8 cellular contexts compared by ENCODE assay signal in the genomic region with DNA sequence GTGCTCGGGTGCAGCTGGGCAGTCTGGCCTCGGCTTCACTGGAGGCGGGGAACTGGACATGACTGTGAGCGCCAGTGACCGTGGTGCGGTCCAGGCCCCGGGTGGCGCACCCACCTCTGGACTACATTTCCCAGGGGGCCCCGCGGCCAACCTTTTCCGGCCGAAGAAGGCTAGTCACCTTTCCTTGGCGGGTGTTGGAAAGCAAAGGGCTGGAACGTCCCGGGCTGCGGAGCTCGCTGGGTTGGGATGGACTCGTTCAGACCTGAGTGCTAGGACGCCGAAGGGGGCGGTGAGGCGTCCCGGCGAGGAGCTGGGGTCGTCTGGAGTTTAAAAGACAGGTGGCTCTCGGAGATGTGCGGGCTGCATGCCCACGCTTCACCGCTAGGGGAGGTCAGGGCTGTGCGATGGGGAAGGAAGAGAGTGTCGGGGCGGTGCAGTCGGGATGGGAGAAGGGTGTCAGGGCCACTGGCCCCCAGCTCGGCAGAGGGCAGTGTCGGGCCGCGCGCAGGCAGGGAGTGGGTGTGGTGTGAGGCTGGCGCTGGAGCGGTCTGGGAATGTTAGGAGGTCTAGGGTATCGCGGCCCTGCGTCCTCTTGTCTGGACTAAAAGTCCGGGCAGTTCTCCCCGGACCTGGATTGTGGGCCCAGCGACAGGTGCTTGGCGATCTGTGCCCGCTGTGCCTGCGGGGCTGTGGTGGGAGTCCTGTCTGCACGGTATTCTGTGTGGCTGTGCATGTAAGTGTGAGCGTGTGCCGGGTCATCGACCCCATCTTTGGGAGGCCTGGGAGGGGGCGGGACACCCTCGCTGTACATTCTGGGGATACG. TPM values are rescaled to one million over a fixed set of nuclear protein-coding genes. Genes with fewer than 3 reads are reported as not detected.
A peak's percentile ranks its signal among the peaks of the same experiment; 100 is the strongest.
DNase-seq lines count a peak whose midpoint lies in the region; ATAC-seq and TF ChIP-seq lines count a peak whose summit lies in the region.

No MANE protein-coding gene starts in this region.

- peaks cover 31% of the 10 kb centered on the region for H3K9me3 ChIP-seq in HUES48 (ENCODE audit: control insufficient read depth, insufficient read depth, low read length)

- no peak for ATAC-seq in HG02970 (IDR thresholded peaks at IDR 0.05; ENCODE audit: low FRiP score, unreplicated experiment)

- H3K27me3 Mint-ChIP-seq in osteocyte (ENCODE audit: unreplicated experiment): no peaks in the 10 kb centered on the region

- peaks cover 24% of the 10 kb centered on the region for H3K9me3 Mint-ChIP-seq in osteocyte (ENCODE audit: unreplicated experiment)

- no peak overlapping the region for H3K27ac ChIP-seq in HUES48 (ENCODE audit: low read depth, low read length)
- peak overlapping the region; percentile 75 for H3K27ac ChIP-seq in cingulate gyrus (ENCODE audit: low read depth, low read length)
- H3K27ac ChIP-seq in layer of hippocampus (ENCODE audit: low read depth, low read length): peak overlapping the region; percentile 68

- peak overlapping the region; percentile 78 for H3K4me3 ChIP-seq in HUES48 (ENCODE audit: low read depth, low read length)

- 0 out of 2 replicates have a peak, but pooled peaks have one; percentile 19 for TF ChIP-seq CTCF in GM12874 (IDR thresholded peaks at IDR 0.05; ENCODE audit: insufficient read depth, low read depth, low read length)
- no peak for TF ChIP-seq CTCF in osteocyte (IDR thresholded peaks at IDR 0.05)

- H3K4me3 Mint-ChIP-seq in osteocyte (ENCODE audit: unreplicated experiment): no peak overlapping the region

- H3K36me3 ChIP-seq in HUES48 (ENCODE audit: control insufficient read depth, insufficient read depth, low read length): 0 out of 2 replicates have a peak, but pooled peaks cover 2% of the 10 kb centered on the region

- no peaks in the 10 kb centered on the region for H3K4me1 ChIP-seq in HUES48 (ENCODE audit: control insufficient read depth, insufficient read depth, low read length)

- H3K9ac ChIP-seq in HUES48 (ENCODE audit: low read depth, low read length): peak overlapping the region; percentile 70

- H3K4me1 Mint-ChIP-seq in osteocyte (ENCODE audit: unreplicated experiment): no peaks in the 10 kb centered on the region

- H3K27ac Mint-ChIP-seq in osteocyte (ENCODE audit: unreplicated experiment): no peak overlapping the region

- H3K36me3 Mint-ChIP-seq in osteocyte (ENCODE audit: unreplicated experiment): peaks cover 19% of the 10 kb centered on the region

- H3K27me3 ChIP-seq in HUES48 (ENCODE audit: control insufficient read depth, insufficient read depth, low read length): no peaks in the 10 kb centered on the region
- no peaks in the 10 kb centered on the region for H3K27me3 ChIP-seq in layer of hippocampus (ENCODE audit: control insufficient read depth, insufficient read depth, low read length)

- peak; percentile 83 for DNase-seq in activated CD4-positive, alpha-beta T cell treated with anti-CD3 and anti-CD28 coated beads for 48 hours
- DNase-seq in stimulated activated CD4-positive, alpha-beta T cell treated with anti-CD3 and anti-CD28 coated beads, Interleukin-4, amount 100 ng/mL, for 1 hour: peak; percentile 76
- DNase-seq in osteocyte (ENCODE audit: extremely low spot score, unreplicated experiment): no peak

RNA-seq across cellular contexts. Expression of gene ZNF568, which starts 57.1 kb away (rescaled TPM):
- total RNA-seq in osteocyte: 11.5 and 13.2 TPM in 2 replicates

RNA-seq across cellular contexts. Expression of gene ZNF829, which starts 57.1 kb away (rescaled TPM):
- 3.2 and 3.4 TPM in 2 replicates for total RNA-seq in osteocyte
